In the genomic region with DNA sequence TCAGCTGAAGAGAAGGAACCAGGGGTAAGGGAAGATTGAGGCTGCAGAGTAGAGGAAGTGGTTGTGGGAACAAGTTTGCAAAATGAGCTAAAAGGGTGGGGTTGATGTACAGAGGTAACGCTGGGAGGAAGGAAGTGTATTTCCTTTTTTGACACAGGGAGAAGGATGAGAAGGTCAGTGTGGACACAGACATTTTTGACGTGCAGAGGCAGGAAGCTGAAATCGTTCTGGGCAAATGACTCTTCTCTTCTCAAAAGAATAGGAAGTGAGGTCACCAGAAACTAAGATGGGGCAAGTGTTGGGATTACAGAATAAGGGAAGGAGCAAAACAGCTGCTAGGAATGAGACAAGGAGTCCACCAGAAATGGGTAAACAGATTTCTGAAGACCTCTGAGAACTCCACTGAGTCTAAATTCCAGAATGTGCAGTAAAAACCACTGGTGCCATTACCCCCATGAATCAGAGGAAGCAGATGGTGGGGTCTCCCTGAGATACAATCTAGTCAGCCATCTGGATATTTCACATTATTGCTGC, we compare ENCODE assay signal across 8 cellular contexts. TPM values are rescaled to one million over a fixed set of nuclear protein-coding genes. Genes with fewer than 3 reads are reported as not detected.
DNase-seq lines count a peak whose midpoint lies in the region; ATAC-seq and TF ChIP-seq lines count a peak whose summit lies in the region.

No MANE protein-coding gene starts in this region.

- DNase-seq in Right ventricle myocardium inferior (ENCODE audit: missing footprints), result no peak
- no peak for DNase-seq in cardiac septum (ENCODE audit: low spot score)
- peak; percentile 38 to 41 for DNase-seq in foreskin fibroblast
- no peak for DNase-seq in stimulated activated naive CD8-positive, alpha-beta T cell treated with anti-CD3 and anti-CD28 coated beads, Interleukin-15, Interleukin-2, amounts not matched to agents 100 U/mL and 50 U/mL, for 24 hours
- DNase-seq in mesenteric fat pad (ENCODE audit: low spot score), result no peak
- DNase-seq in NCI-H345 treated with DMSO at 0.1 percent for 48 hours (lab: John Stamatoyannopoulos, UW; ENCODE audit: unreplicated experiment), result no peak
- no peak for DNase-seq in activated T-cell treated with anti-CD3 and anti-CD28 coated beads, Interleukin-2, amount 50 U/mL, for 1 hour

- H3K4me3 ChIP-seq in OCI-LY3 (ENCODE audit: low read length) (no peak overlapping the region), foreskin fibroblast (ENCODE audit: low read depth in 1 of 2, low read length in 2 of 2) (no peak overlapping the region)

- H3K9ac ChIP-seq in OCI-LY3 (ENCODE audit: low read length), result no peak overlapping the region

- peaks cover 15% of the 10 kb centered on the region for H3K4me1 ChIP-seq in OCI-LY3 (ENCODE audit: low read length)

- no peaks in the 10 kb centered on the region for H3K27me3 ChIP-seq in OCI-LY3 (ENCODE audit: low read depth, low read length)

- intact Hi-C loops in Right ventricle myocardium inferior (cut with DNase I) (no loop called here), cardiac septum (cut with DNase I) (no loop called here)

- H3K4me2 ChIP-seq in OCI-LY3 (ENCODE audit: low read length), result peak overlapping the region; percentile 39

- peak overlapping the region; percentile 64 for H2AFZ ChIP-seq in OCI-LY3 (ENCODE audit: low read depth, low read length)

- no peaks in the 10 kb centered on the region for H3K36me3 ChIP-seq in OCI-LY3 (replicated peaks; ENCODE audit: low read depth, low read length)

- H3K9me3 ChIP-seq in OCI-LY3 (ENCODE audit: insufficient read depth, low read length), result peaks cover 6% of the 10 kb centered on the region; the same call in 1 of the 2 replicates

- no peaks in the 10 kb centered on the region for H4K20me1 ChIP-seq in OCI-LY3 (ENCODE audit: insufficient read depth, low read length)

- no peak overlapping the region for H3K27ac ChIP-seq in OCI-LY3 (ENCODE audit: low read length)

- no peak for TF ChIP-seq CTCF in OCI-LY3 (IDR thresholded peaks at IDR 0.05; ENCODE audit: low read depth, low read length)
- TF ChIP-seq CTCF in foreskin fibroblast (IDR thresholded peaks at IDR 0.05; ENCODE audit: low read depth, low read length), result no peak

- H3K79me2 ChIP-seq in OCI-LY3 (ENCODE audit: low read length), result no peaks in the 10 kb centered on the region

- peak; percentile 88 for ATAC-seq in Right ventricle myocardium inferior
- peak; percentile 79 for ATAC-seq in stimulated activated naive CD8-positive, alpha-beta T cell treated with anti-CD3 and anti-CD28 coated beads, Interleukin-15, Interleukin-2, amounts not matched to agents 100 U/mL and 50 U/mL, for 24 hours

RNA-seq across cellular contexts. Expression of gene RNF149, which starts 20.0 kb away (rescaled TPM):
- total RNA-seq in Right ventricle myocardium inferior (15.6 TPM), cardiac septum (22.1 TPM), mesenteric fat pad (105 TPM)

RNA-seq across cellular contexts. Expression of gene CREG2, which starts 58.8 kb away (rescaled TPM):
- total RNA-seq in Right ventricle myocardium inferior (not detected), cardiac septum (0.81 TPM), mesenteric fat pad (not detected)

Comparison
In these comparisons a context has a peak if more than half of its experiments do, and no peak if none do; other contexts are left out.
1. DNase-seq: peak in foreskin fibroblast (2 of 2); none in Right ventricle myocardium inferior (single experiment), cardiac septum (single experiment), stimulated activated naive CD8-positive, alpha-beta T cell treated with anti-CD3 and anti-CD28 coated beads, Interleukin-15, Interleukin-2, amounts not matched to agents 100 U/mL and 50 U/mL, for 24 hours (single experiment), mesenteric fat pad (single experiment), NCI-H345 treated with DMSO at 0.1 percent for 48 hours (single experiment) and activated T-cell treated with anti-CD3 and anti-CD28 coated beads, Interleukin-2, amount 50 U/mL, for 1 hour (single experiment).